ENCODE assay signal across 1 cellular context in the genomic region with DNA sequence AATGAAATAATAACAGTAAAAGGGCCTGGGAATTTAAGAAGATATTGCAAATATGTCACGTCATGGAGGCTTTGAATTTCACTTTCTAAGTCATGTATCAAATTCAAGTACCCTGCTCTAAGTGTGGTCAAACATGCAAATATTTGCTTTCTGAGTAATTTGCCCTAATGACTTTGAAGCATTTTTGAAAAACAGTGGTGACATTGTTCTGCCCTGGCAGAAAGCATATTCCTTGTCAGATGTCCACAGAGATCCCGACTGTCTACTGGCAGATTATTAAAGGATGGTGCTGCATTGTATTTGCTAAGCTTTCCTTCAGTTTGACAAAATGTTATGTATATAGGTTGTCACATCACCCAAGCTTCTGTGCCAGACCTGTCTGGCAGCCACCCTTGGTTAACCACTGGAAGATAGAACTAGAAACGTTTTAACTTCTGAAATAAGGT.
A peak's percentile ranks its signal among the peaks of the same experiment; 100 is the strongest.
TF ChIP-seq lines count a peak whose summit lies in the region.

No MANE protein-coding gene starts in this region.

TF ChIP-seq in HepG2, 621 proteins besides CTCF, POLR2A, EP300 and RAD21 (continued from another document and continues in another):
- TF ChIP-seq, protein P1, sequence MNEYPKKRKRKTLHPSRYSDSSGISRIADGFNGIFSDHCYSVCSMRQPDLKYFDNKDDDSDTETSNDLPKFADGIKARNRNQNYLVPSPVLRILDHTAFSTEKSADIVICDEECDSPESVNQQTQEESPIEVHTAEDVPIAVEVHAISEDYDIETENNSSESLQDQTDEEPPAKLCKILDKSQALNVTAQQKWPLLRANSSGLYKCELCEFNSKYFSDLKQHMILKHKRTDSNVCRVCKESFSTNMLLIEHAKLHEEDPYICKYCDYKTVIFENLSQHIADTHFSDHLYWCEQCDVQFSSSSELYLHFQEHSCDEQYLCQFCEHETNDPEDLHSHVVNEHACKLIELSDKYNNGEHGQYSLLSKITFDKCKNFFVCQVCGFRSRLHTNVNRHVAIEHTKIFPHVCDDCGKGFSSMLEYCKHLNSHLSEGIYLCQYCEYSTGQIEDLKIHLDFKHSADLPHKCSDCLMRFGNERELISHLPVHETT (CRISPR knock-in tag; conservative IDR thresholded peaks at IDR 0.05): no peak
- TF ChIP-seq, protein P2, sequence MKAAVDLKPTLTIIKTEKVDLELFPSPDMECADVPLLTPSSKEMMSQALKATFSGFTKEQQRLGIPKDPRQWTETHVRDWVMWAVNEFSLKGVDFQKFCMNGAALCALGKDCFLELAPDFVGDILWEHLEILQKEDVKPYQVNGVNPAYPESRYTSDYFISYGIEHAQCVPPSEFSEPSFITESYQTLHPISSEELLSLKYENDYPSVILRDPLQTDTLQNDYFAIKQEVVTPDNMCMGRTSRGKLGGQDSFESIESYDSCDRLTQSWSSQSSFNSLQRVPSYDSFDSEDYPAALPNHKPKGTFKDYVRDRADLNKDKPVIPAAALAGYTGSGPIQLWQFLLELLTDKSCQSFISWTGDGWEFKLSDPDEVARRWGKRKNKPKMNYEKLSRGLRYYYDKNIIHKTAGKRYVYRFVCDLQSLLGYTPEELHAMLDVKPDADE (CRISPR knock-in tag; IDR thresholded peaks at IDR 0.05): no peak
- TF ChIP-seq U2AF1 (optimal IDR thresholded peaks at IDR 0.05; ENCODE audit: low read depth, low read length) (no peak), MIER2 (CRISPR knock-in tag; IDR thresholded peaks at IDR 0.05) (peak; percentile 45; the same call in 1 of the 2 replicates), ISL2 (CRISPR knock-in tag; IDR thresholded peaks at IDR 0.05) (peak; percentile 98), NBN (conservative IDR thresholded peaks at IDR 0.05) (no peak), TBL1XR1 (IDR thresholded peaks at IDR 0.05; ENCODE audit: borderline replicate concordance, low read length, partially characterized antibody) (peak; percentile 97), SSRP1 (CRISPR knock-in tag; IDR thresholded peaks at IDR 0.05) (0 out of 2 replicates have a peak, but pooled peaks have one; percentile 33), GATAD2A (CRISPR knock-in tag; IDR thresholded peaks at IDR 0.05) (peak; percentile 92), AGO1 (IDR thresholded peaks at IDR 0.05; ENCODE audit: low read depth, low read length, poor library complexity, severe bottlenecking) (no peak), ZNF274 (CRISPR knock-in tag; IDR thresholded peaks at IDR 0.05) (no peak), KMT2B (CRISPR knock-in tag; IDR thresholded peaks at IDR 0.05) (0 out of 2 replicates have a peak, but pooled peaks have one; percentile 25), RNF2 (conservative IDR thresholded peaks at IDR 0.05; ENCODE audit: low read depth) (no peak), NFE2 (CRISPR knock-in tag; IDR thresholded peaks at IDR 0.05) (no peak; the same call in 1 of the 2 replicates), ZNF350 (CRISPR knock-in tag; IDR thresholded peaks at IDR 0.05; ENCODE audit: borderline replicate concordance, low read depth) (no peak), SMAD3 (CRISPR knock-in tag; IDR thresholded peaks at IDR 0.05) (peak; percentile 92), ELF3 (CRISPR knock-in tag; IDR thresholded peaks at IDR 0.05) (peak; percentile 81), DNMT3B (CRISPR knock-in tag; conservative IDR thresholded peaks at IDR 0.05) (no peak), THAP11 (CRISPR knock-in tag; IDR thresholded peaks at IDR 0.05) (peak; percentile 68; the same call in 1 of the 2 replicates), CREB1 (IDR thresholded peaks at IDR 0.05) (peak; percentile 82), CREB1 (CRISPR knock-in tag; IDR thresholded peaks at IDR 0.05) (peak; percentile 80)
- TF ChIP-seq, protein P3, sequence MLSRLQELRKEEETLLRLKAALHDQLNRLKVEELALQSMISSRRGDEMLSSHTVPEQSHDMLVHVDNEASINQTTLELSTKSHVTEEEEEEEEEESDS (CRISPR knock-in tag; IDR thresholded peaks at IDR 0.05; ENCODE audit: borderline replicate concordance): no peak
- TF ChIP-seq, protein P4, sequence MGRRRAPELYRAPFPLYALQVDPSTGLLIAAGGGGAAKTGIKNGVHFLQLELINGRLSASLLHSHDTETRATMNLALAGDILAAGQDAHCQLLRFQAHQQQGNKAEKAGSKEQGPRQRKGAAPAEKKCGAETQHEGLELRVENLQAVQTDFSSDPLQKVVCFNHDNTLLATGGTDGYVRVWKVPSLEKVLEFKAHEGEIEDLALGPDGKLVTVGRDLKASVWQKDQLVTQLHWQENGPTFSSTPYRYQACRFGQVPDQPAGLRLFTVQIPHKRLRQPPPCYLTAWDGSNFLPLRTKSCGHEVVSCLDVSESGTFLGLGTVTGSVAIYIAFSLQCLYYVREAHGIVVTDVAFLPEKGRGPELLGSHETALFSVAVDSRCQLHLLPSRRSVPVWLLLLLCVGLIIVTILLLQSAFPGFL (CRISPR knock-in tag; IDR thresholded peaks at IDR 0.05): no peak
- TF ChIP-seq, protein P5, sequence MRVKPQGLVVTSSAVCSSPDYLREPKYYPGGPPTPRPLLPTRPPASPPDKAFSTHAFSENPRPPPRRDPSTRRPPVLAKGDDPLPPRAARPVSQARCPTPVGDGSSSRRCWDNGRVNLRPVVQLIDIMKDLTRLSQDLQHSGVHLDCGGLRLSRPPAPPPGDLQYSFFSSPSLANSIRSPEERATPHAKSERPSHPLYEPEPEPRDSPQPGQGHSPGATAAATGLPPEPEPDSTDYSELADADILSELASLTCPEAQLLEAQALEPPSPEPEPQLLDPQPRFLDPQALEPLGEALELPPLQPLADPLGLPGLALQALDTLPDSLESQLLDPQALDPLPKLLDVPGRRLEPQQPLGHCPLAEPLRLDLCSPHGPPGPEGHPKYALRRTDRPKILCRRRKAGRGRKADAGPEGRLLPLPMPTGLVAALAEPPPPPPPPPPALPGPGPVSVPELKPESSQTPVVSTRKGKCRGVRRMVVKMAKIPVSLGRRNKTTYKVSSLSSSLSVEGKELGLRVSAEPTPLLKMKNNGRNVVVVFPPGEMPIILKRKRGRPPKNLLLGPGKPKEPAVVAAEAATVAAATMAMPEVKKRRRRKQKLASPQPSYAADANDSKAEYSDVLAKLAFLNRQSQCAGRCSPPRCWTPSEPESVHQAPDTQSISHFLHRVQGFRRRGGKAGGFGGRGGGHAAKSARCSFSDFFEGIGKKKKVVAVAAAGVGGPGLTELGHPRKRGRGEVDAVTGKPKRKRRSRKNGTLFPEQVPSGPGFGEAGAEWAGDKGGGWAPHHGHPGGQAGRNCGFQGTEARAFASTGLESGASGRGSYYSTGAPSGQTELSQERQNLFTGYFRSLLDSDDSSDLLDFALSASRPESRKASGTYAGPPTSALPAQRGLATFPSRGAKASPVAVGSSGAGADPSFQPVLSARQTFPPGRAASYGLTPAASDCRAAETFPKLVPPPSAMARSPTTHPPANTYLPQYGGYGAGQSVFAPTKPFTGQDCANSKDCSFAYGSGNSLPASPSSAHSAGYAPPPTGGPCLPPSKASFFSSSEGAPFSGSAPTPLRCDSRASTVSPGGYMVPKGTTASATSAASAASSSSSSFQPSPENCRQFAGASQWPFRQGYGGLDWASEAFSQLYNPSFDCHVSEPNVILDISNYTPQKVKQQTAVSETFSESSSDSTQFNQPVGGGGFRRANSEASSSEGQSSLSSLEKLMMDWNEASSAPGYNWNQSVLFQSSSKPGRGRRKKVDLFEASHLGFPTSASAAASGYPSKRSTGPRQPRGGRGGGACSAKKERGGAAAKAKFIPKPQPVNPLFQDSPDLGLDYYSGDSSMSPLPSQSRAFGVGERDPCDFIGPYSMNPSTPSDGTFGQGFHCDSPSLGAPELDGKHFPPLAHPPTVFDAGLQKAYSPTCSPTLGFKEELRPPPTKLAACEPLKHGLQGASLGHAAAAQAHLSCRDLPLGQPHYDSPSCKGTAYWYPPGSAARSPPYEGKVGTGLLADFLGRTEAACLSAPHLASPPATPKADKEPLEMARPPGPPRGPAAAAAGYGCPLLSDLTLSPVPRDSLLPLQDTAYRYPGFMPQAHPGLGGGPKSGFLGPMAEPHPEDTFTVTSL (CRISPR knock-in tag; IDR thresholded peaks at IDR 0.05; ENCODE audit: borderline replicate concordance): peak; percentile 89; the same call in 1 of the 2 replicates
- TF ChIP-seq, protein P6, sequence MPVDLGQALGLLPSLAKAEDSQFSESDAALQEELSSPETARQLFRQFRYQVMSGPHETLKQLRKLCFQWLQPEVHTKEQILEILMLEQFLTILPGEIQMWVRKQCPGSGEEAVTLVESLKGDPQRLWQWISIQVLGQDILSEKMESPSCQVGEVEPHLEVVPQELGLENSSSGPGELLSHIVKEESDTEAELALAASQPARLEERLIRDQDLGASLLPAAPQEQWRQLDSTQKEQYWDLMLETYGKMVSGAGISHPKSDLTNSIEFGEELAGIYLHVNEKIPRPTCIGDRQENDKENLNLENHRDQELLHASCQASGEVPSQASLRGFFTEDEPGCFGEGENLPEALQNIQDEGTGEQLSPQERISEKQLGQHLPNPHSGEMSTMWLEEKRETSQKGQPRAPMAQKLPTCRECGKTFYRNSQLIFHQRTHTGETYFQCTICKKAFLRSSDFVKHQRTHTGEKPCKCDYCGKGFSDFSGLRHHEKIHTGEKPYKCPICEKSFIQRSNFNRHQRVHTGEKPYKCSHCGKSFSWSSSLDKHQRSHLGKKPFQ (CRISPR knock-in tag; IDR thresholded peaks at IDR 0.05; ENCODE audit: insufficient replicate concordance): no peak
- TF ChIP-seq, protein P7, sequence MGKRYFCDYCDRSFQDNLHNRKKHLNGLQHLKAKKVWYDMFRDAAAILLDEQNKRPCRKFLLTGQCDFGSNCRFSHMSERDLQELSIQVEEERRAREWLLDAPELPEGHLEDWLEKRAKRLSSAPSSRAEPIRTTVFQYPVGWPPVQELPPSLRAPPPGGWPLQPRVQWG (CRISPR knock-in tag; IDR thresholded peaks at IDR 0.05; ENCODE audit: borderline replicate concordance, low read depth): no peak
- TF ChIP-seq, protein P8, sequence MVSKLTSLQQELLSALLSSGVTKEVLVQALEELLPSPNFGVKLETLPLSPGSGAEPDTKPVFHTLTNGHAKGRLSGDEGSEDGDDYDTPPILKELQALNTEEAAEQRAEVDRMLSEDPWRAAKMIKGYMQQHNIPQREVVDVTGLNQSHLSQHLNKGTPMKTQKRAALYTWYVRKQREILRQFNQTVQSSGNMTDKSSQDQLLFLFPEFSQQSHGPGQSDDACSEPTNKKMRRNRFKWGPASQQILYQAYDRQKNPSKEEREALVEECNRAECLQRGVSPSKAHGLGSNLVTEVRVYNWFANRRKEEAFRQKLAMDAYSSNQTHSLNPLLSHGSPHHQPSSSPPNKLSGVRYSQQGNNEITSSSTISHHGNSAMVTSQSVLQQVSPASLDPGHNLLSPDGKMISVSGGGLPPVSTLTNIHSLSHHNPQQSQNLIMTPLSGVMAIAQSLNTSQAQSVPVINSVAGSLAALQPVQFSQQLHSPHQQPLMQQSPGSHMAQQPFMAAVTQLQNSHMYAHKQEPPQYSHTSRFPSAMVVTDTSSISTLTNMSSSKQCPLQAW (CRISPR knock-in tag; IDR thresholded peaks at IDR 0.05): no peak
- TF ChIP-seq, protein P9, sequence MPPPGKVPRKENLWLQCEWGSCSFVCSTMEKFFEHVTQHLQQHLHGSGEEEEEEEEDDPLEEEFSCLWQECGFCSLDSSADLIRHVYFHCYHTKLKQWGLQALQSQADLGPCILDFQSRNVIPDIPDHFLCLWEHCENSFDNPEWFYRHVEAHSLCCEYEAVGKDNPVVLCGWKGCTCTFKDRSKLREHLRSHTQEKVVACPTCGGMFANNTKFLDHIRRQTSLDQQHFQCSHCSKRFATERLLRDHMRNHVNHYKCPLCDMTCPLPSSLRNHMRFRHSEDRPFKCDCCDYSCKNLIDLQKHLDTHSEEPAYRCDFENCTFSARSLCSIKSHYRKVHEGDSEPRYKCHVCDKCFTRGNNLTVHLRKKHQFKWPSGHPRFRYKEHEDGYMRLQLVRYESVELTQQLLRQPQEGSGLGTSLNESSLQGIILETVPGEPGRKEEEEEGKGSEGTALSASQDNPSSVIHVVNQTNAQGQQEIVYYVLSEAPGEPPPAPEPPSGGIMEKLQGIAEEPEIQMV (CRISPR knock-in tag; IDR thresholded peaks at IDR 0.05; ENCODE audit: low read depth): no peak
- TF ChIP-seq, protein P10, sequence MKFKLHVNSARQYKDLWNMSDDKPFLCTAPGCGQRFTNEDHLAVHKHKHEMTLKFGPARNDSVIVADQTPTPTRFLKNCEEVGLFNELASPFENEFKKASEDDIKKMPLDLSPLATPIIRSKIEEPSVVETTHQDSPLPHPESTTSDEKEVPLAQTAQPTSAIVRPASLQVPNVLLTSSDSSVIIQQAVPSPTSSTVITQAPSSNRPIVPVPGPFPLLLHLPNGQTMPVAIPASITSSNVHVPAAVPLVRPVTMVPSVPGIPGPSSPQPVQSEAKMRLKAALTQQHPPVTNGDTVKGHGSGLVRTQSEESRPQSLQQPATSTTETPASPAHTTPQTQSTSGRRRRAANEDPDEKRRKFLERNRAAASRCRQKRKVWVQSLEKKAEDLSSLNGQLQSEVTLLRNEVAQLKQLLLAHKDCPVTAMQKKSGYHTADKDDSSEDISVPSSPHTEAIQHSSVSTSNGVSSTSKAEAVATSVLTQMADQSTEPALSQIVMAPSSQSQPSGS (CRISPR knock-in tag; IDR thresholded peaks at IDR 0.05): peak; percentile 75; the same call in 1 of the 2 replicates
- TF ChIP-seq, protein P11, sequence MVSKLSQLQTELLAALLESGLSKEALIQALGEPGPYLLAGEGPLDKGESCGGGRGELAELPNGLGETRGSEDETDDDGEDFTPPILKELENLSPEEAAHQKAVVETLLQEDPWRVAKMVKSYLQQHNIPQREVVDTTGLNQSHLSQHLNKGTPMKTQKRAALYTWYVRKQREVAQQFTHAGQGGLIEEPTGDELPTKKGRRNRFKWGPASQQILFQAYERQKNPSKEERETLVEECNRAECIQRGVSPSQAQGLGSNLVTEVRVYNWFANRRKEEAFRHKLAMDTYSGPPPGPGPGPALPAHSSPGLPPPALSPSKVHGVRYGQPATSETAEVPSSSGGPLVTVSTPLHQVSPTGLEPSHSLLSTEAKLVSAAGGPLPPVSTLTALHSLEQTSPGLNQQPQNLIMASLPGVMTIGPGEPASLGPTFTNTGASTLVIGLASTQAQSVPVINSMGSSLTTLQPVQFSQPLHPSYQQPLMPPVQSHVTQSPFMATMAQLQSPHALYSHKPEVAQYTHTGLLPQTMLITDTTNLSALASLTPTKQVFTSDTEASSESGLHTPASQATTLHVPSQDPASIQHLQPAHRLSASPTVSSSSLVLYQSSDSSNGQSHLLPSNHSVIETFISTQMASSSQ (IDR thresholded peaks at IDR 0.05; ENCODE audit: low read depth): peak; percentile 51; the same call in 1 of the 2 replicates
- TF ChIP-seq, protein P11 (CRISPR knock-in tag; IDR thresholded peaks at IDR 0.05; ENCODE audit: borderline replicate concordance): peak; percentile 86; the same call in 1 of the 2 replicates
